ENCODE assay signal across 3 cellular contexts in genomic region chr5:38567306-38567705, GRCh38. TPM values are rescaled to one million over a fixed set of nuclear protein-coding genes. Genes with fewer than 3 reads are reported as not detected.
"Had no signal": no experiment of that assay in that cellular context is flagged by ENCODE, and none has a peak within 500 bp of the region (broad histone marks: within the 10 kb centered on the region; RNA-seq: fewer than 3 reads in every experiment).

No MANE protein-coding gene starts in this region.

RNA-seq across cellular contexts. Expression of gene LIFR, which starts 10.9 kb away (rescaled TPM):
- total RNA-seq: naive thymus-derived CD8-positive, alpha-beta T cell; natural killer cell; natural killer cell treated with Interleukin-12 subunit alpha and Interleukin-12 subunit beta and Interleukin-15 and Interleukin-18, amount 100 ng/mL, for 72 hours had no signal
- polyA plus RNA-seq: naive thymus-derived CD8-positive, alpha-beta T cell had no signal
